In the genomic region with DNA sequence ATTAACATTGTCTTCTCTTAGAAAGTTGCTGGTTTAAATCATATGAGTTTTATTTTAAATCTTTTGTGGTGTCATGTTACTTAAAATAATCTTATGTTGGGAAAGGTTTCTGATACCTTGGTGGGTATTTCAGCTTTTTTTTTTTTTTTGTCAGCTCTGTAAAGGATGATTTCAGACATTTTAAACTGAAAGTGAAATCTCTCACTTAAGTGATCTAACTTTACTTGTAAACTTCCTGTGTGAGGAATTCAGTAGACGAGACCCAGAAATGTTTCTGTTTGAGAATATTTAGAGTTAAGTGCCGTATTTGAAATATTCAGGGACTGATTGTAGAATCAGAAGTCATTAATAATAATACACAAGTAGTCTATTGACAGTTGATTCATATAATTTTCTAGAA, we compare ENCODE assay signal across 11 cellular contexts.
DNase-seq lines count a peak whose midpoint lies in the region; ATAC-seq and TF ChIP-seq lines count a peak whose summit lies in the region.
"Had no signal": no experiment of that assay in that cellular context is flagged by ENCODE, and none has a peak within 500 bp of the region (broad histone marks: within the 10 kb centered on the region; RNA-seq: fewer than 3 reads in every experiment).

No MANE protein-coding gene starts in this region.

- H3K79me2 ChIP-seq in DND-41 (ENCODE audit: insufficient read depth, low read length) (no peaks in the 10 kb centered on the region), OCI-LY3 (ENCODE audit: low read length) (peaks cover 4% of the 10 kb centered on the region; the same call in 1 of the 2 replicates)

- H4K20me1 ChIP-seq in DND-41 (ENCODE audit: insufficient read depth, low read length), result no peaks in the 10 kb centered on the region
- no peaks in the 10 kb centered on the region for H4K20me1 ChIP-seq in OCI-LY3 (ENCODE audit: insufficient read depth, low read length)

- H3K36me3 ChIP-seq in DND-41 (ENCODE audit: insufficient read depth, low read length) (peaks cover 44% of the 10 kb centered on the region), OCI-LY3 (replicated peaks; ENCODE audit: low read depth, low read length) (peaks cover 2% of the 10 kb centered on the region), brain microvascular endothelial cell (replicated peaks) (peaks cover 2% of the 10 kb centered on the region)
- H3K36me3 ChIP-seq in effector memory CD4-positive, alpha-beta T cell (ENCODE audit: control insufficient read depth, insufficient read depth, low read length), result no peaks in the 10 kb centered on the region

- in situ Hi-C loops in brain microvascular endothelial cell (cut with HindIII; ENCODE audit: low pct_ligation_motif_present, low sequenced_read_pairs), result no loop called here

- H3K27me3 ChIP-seq in DND-41 (ENCODE audit: insufficient read depth, low read length, poor library complexity) (no peaks in the 10 kb centered on the region), OCI-LY3 (ENCODE audit: low read depth, low read length) (no peaks in the 10 kb centered on the region), brain microvascular endothelial cell (replicated peaks) (no peaks in the 10 kb centered on the region)
- no peaks in the 10 kb centered on the region for H3K27me3 ChIP-seq in effector memory CD4-positive, alpha-beta T cell (replicated peaks; ENCODE audit: control insufficient read depth, insufficient read depth, low read length, poor library complexity, severe bottlenecking)

- H3K9me3 ChIP-seq in DND-41 (ENCODE audit: insufficient read depth, low read length, severe bottlenecking), result no peaks in the 10 kb centered on the region
- no peaks in the 10 kb centered on the region for H3K9me3 ChIP-seq in OCI-LY3 (ENCODE audit: insufficient read depth, low read length)
- H3K9me3 ChIP-seq in effector memory CD4-positive, alpha-beta T cell (ENCODE audit: control insufficient read depth, low read length), result no peaks in the 10 kb centered on the region

- H2AFZ ChIP-seq in DND-41 (ENCODE audit: low read depth, low read length) (no peak overlapping the region), OCI-LY3 (ENCODE audit: low read depth, low read length) (no peak overlapping the region)

- ATAC-seq in DND-41 (ENCODE audit: insufficient read depth, low read depth), result peak; percentile 78
- ATAC-seq: left lobe of liver had no signal

- DNase-seq in DND-41 (no peak), GM03348 (ENCODE audit: low spot score) (no peak), glomerular visceral epithelial cell (ENCODE audit: extremely low spot score) (no peak), brain microvascular endothelial cell (no peak)
- DNase-seq in effector memory CD4-positive, alpha-beta T cell, result no peak
- DNase-seq: foreskin fibroblast, NCI-H1048, NCI-H748 treated with DMSO at 0.1 percent for 48 hours had no signal

- H3K27ac ChIP-seq in DND-41 (ENCODE audit: low read length) (peak overlapping the region; percentile 74), OCI-LY3 (ENCODE audit: low read length) (peak overlapping the region; percentile 78), skin epidermis (peak overlapping the region in 12 of 21 experiments; percentile 20 to 76 (median 59)), brain microvascular endothelial cell (no peak overlapping the region)
- H3K27ac ChIP-seq in effector memory CD4-positive, alpha-beta T cell (ENCODE audit: insufficient read depth, low read length, poor library complexity, severe bottlenecking), result peak overlapping the region; percentile 73

- H3K9ac ChIP-seq in DND-41 (ENCODE audit: low read depth, low read length) (peak overlapping the region; percentile 41), OCI-LY3 (ENCODE audit: low read length) (peak overlapping the region; percentile 15)

- TF ChIP-seq CTCF in DND-41 (IDR thresholded peaks at IDR 0.05; ENCODE audit: borderline replicate concordance, extremely low read depth, low read length, poor library complexity, severe bottlenecking) (no peak), OCI-LY3 (IDR thresholded peaks at IDR 0.05; ENCODE audit: low read depth, low read length) (no peak), brain microvascular endothelial cell (IDR thresholded peaks at IDR 0.05; ENCODE audit: low read depth, low read length, missing control alignments) (no peak)

- peak overlapping the region; percentile 45 for H3K4me2 ChIP-seq in DND-41 (ENCODE audit: insufficient read depth, low read length)
- H3K4me2 ChIP-seq in OCI-LY3 (ENCODE audit: low read length), result peak overlapping the region; percentile 73

- H3K4me1 ChIP-seq in DND-41 (ENCODE audit: insufficient read depth, low read length) (peaks cover 38% of the 10 kb centered on the region), OCI-LY3 (ENCODE audit: low read length) (peaks cover 78% of the 10 kb centered on the region)
- H3K4me1 ChIP-seq in effector memory CD4-positive, alpha-beta T cell (ENCODE audit: control insufficient read depth, insufficient read depth, low read length, poor library complexity, severe bottlenecking), result peaks cover 33% of the 10 kb centered on the region

- H3K4me3 ChIP-seq in DND-41 (ENCODE audit: low read depth in 1 of 2, low read length in 2 of 2) (no peak overlapping the region), OCI-LY3 (ENCODE audit: low read length) (peak overlapping the region; percentile 40), skin epidermis (no peak overlapping the region), brain microvascular endothelial cell (ENCODE audit: low read depth, low read length) (no peak overlapping the region)
- H3K4me3 ChIP-seq in effector memory CD4-positive, alpha-beta T cell (ENCODE audit: insufficient read depth, low read depth, low read length, poor library complexity, severe bottlenecking), result peak overlapping the region; percentile 13

Comparison
In these comparisons a context has a peak if more than half of its experiments do, and no peak if none do; other contexts are left out.
1. H3K4me3 ChIP-seq: peak in OCI-LY3 (single experiment) and effector memory CD4-positive, alpha-beta T cell (single experiment); none in DND-41 (0 of 2), skin epidermis (0 of 7) and brain microvascular endothelial cell (single experiment).